Comparison of ENCODE assay signal across 14 cellular contexts in the genomic region with DNA sequence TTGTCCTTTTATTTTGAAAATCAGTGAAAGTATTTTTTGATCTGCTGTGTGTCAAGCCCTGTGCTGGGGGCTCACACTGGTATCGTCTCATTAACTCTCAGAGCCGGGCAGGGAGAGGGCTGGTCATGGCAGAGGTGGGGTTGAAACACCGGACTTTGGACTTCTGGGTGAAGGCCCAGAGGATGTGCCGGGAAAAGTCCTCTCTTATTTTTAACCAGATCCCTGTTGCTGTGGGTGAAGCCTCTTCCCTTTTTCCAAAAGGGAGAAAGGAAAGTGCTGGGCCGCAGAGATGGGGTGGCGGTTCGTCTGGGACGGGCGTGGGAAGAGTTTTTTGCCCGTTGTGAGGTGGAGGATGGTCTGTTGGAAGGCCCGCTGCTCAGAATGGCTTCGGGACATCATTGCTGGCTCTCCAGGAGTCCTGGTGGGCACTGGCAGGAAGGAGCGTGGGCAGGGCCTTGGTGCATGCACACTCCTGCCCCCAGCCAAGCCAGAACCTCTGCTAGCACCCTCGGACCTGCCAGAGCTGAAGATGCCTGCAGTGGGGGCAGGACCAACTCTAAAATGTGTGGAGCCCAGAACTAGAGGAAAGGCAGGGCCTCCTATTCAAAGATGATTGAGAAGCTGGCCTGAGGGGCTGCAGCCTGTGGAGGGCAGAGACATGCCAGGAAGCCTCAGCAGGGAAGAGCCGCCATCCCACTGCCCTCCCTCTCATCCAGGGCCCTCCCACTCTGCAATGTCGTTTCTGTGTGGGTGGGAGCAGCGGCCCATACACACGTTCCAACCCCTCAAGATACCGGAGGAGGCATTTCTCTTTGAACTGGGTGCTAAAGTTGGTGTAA.
DNase-seq lines count a peak whose midpoint lies in the region; ATAC-seq lines count a peak whose summit lies in the region.
"Had no signal": no experiment of that assay in that cellular context is flagged by ENCODE, and none has a peak within 500 bp of the region (broad histone marks: within the 10 kb centered on the region; RNA-seq: fewer than 3 reads in every experiment).

No MANE protein-coding gene starts in this region.

- no peak overlapping the region for H3K4me3 Mint-ChIP-seq in stimulated activated naive CD8-positive, alpha-beta T cell treated with anti-CD3 and anti-CD28 coated beads, Interleukin-15, Interleukin-2, amounts not matched to agents 100 ng/mL and 50 ng/mL, for 24 hours
- no peak overlapping the region for H3K4me3 Mint-ChIP-seq in activated naive CD8-positive, alpha-beta T cell treated with anti-CD3 and anti-CD28 coated beads, Interleukin-2, amount 50 U/mL, for 24 hours
- no peak overlapping the region for H3K4me3 Mint-ChIP-seq in naive thymus-derived CD8-positive, alpha-beta T cell

- peak overlapping the region; percentile 71 for H3K27ac Mint-ChIP-seq in stimulated activated naive CD8-positive, alpha-beta T cell treated with anti-CD3 and anti-CD28 coated beads, Interleukin-15, Interleukin-2, amounts not matched to agents 100 ng/mL and 50 ng/mL, for 24 hours
- peak overlapping the region; percentile 49 for H3K27ac Mint-ChIP-seq in activated naive CD8-positive, alpha-beta T cell treated with anti-CD3 and anti-CD28 coated beads, Interleukin-2, amount 50 U/mL, for 24 hours
- peak overlapping the region in 8 of 10 donors; percentile 13 to 88 (median 56) for H3K27ac Mint-ChIP-seq in naive thymus-derived CD8-positive, alpha-beta T cell

- no peaks in the 10 kb centered on the region for H3K36me3 Mint-ChIP-seq in stimulated activated naive CD8-positive, alpha-beta T cell treated with anti-CD3 and anti-CD28 coated beads, Interleukin-15, Interleukin-2, amounts not matched to agents 100 ng/mL and 50 ng/mL, for 24 hours (ENCODE audit: low read depth)
- peaks cover 2% of the 10 kb centered on the region for H3K36me3 Mint-ChIP-seq in activated naive CD8-positive, alpha-beta T cell treated with anti-CD3 and anti-CD28 coated beads, Interleukin-2, amount 50 U/mL, for 24 hours (ENCODE audit: low read depth)
- H3K36me3 Mint-ChIP-seq in naive thymus-derived CD8-positive, alpha-beta T cell, result peaks cover 0 to 15% (median 2%) of the 10 kb centered on the region in 3 donors

- POLR2A ChIA-PET in naive thymus-derived CD8-positive, alpha-beta T cell (lab: Charles Lee), result no interaction called here

- H3K4me1 Mint-ChIP-seq in stimulated activated naive CD8-positive, alpha-beta T cell treated with anti-CD3 and anti-CD28 coated beads, Interleukin-15, Interleukin-2, amounts not matched to agents 100 ng/mL and 50 ng/mL, for 24 hours (ENCODE audit: low read depth), result peaks cover 49% of the 10 kb centered on the region
- peaks cover 54% of the 10 kb centered on the region for H3K4me1 Mint-ChIP-seq in activated naive CD8-positive, alpha-beta T cell treated with anti-CD3 and anti-CD28 coated beads, Interleukin-2, amount 50 U/mL, for 24 hours
- H3K4me1 Mint-ChIP-seq in naive thymus-derived CD8-positive, alpha-beta T cell, result peaks cover 32 to 61% (median 55%) of the 10 kb centered on the region in 4 donors

- ATAC-seq in stimulated activated naive CD8-positive, alpha-beta T cell treated with anti-CD3 and anti-CD28 coated beads, Interleukin-15, Interleukin-2, amounts not matched to agents 100 U/mL and 50 U/mL, for 24 hours, result no peak
- ATAC-seq in activated naive CD8-positive, alpha-beta T cell treated with anti-CD3 and anti-CD28 coated beads, Interleukin-2, amount 50 U/mL, for 24 hours, result no peak
- no peak for ATAC-seq in naive thymus-derived CD8-positive, alpha-beta T cell
- no peak for ATAC-seq in HG03571 (IDR thresholded peaks at IDR 0.05; ENCODE audit: unreplicated experiment)

- no peak for DNase-seq in stimulated activated naive CD8-positive, alpha-beta T cell treated with anti-CD3 and anti-CD28 coated beads, Interleukin-15, Interleukin-2, amounts not matched to agents 100 U/mL and 50 U/mL, for 24 hours
- DNase-seq in activated naive CD8-positive, alpha-beta T cell treated with anti-CD3 and anti-CD28 coated beads, Interleukin-2, amount 50 U/mL, for 24 hours, result no peak
- no peak for DNase-seq in naive thymus-derived CD8-positive, alpha-beta T cell
- DNase-seq in SIG-M5 treated with dmso at 0.1 percent for 504 hours (lab: John Stamatoyannopoulos, UW; ENCODE audit: unreplicated experiment), result no peak
- DNase-seq in T-helper 1 cell, result no peak
- DNase-seq in activated CD8-positive, alpha-beta memory T cell treated with anti-CD3 and anti-CD28 coated beads, Interleukin-2, amount 50 U/mL, for 4 hours, result no peak
- DNase-seq: activated CD8-positive, alpha-beta memory T cell treated with anti-CD3 and anti-CD28 coated beads, Interleukin-2, amount 50 U/mL, for 48 hours; DMS 273 treated with DMSO at 0.1 percent for 48 hours; esophagus squamous epithelium; hippocampal formation; left ventricle myocardium inferior; MV-4-11 had no signal

- no peaks in the 10 kb centered on the region for H3K27me3 Mint-ChIP-seq in stimulated activated naive CD8-positive, alpha-beta T cell treated with anti-CD3 and anti-CD28 coated beads, Interleukin-15, Interleukin-2, amounts not matched to agents 100 ng/mL and 50 ng/mL, for 24 hours
- H3K27me3 Mint-ChIP-seq in activated naive CD8-positive, alpha-beta T cell treated with anti-CD3 and anti-CD28 coated beads, Interleukin-2, amount 50 U/mL, for 24 hours, result no peaks in the 10 kb centered on the region
- H3K27me3 Mint-ChIP-seq in naive thymus-derived CD8-positive, alpha-beta T cell, result no peaks in the 10 kb centered on the region

- no peaks in the 10 kb centered on the region for H3K9me3 Mint-ChIP-seq in stimulated activated naive CD8-positive, alpha-beta T cell treated with anti-CD3 and anti-CD28 coated beads, Interleukin-15, Interleukin-2, amounts not matched to agents 100 ng/mL and 50 ng/mL, for 24 hours
- H3K9me3 Mint-ChIP-seq in activated naive CD8-positive, alpha-beta T cell treated with anti-CD3 and anti-CD28 coated beads, Interleukin-2, amount 50 U/mL, for 24 hours, result no peaks in the 10 kb centered on the region
- H3K9me3 Mint-ChIP-seq in naive thymus-derived CD8-positive, alpha-beta T cell, result no peaks in the 10 kb centered on the region
